Comparison of ENCODE assay signal across 20 cellular contexts in the genomic region with DNA sequence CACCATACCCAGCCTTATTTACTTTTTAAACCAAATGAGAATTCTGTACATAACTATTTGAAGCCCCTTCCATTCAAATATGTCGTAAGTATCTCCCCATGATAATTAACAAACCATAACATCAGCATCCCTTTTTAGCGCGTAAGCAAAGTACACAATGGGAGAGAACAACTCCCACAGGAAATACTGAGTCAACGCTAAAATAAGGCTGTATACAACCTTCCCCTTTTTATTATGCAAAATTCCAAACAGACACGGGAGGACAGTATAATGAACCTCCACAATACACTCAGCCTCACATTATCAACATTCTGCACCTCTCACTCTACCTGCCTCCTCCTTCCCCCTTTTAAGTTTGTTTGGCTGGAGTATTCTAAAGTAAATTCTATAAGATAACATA.
DNase-seq lines count a peak whose midpoint lies in the region; ATAC-seq and TF ChIP-seq lines count a peak whose summit lies in the region.
"Had no signal": no experiment of that assay in that cellular context is flagged by ENCODE, and none has a peak within 500 bp of the region (broad histone marks: within the 10 kb centered on the region; RNA-seq: fewer than 3 reads in every experiment).

No MANE protein-coding gene starts in this region.

- no peaks in the 10 kb centered on the region for H3F3A ChIP-seq in PC-9 (ENCODE audit: insufficient read depth, low read depth)

- CTCF ChIA-PET in activated CD4-positive, alpha-beta T cell treated with anti-CD3 and anti-CD28 coated beads for 36 hours (lab: Charles Lee) = interaction anchor here (0.7 kb wide), 1 partner anchor 57 kb away, joined by 3 read pairs; no protein-coding TSS in a partner anchor
- CTCF ChIA-PET in activated B cell treated with CpG ODN at 0.5 μM for 24 hours (lab: Charles Lee) (no interaction called here), PC-9 (lab: Charles Lee) (no interaction called here)

- H3K4me2 ChIP-seq in PC-9 = no peak overlapping the region

- H3K9me3 Mint-ChIP-seq in activated CD4-positive, alpha-beta T cell treated with anti-CD3 and anti-CD28 coated beads for 36 hours (ENCODE audit: low read depth) = no peaks in the 10 kb centered on the region
- H3K9me3 Mint-ChIP-seq in IgD-negative memory B cell = no peaks in the 10 kb centered on the region
- no peaks in the 10 kb centered on the region for H3K9me3 Mint-ChIP-seq in activated B cell treated with CpG ODN at 0.5 μM for 24 hours
- no peaks in the 10 kb centered on the region for H3K9me3 Mint-ChIP-seq in stimulated activated effector memory CD8-positive, alpha-beta T cell treated with anti-CD3 and anti-CD28 coated beads, Interleukin-12 subunit alpha, Interleukin-12 subunit beta, amount 100 ng/mL, for 72 hours

- H3K4me1 Mint-ChIP-seq in activated CD4-positive, alpha-beta T cell treated with anti-CD3 and anti-CD28 coated beads for 36 hours = peaks cover 37% of the 10 kb centered on the region
- H3K4me1 Mint-ChIP-seq in IgD-negative memory B cell (peaks cover 42 to 47% (median 42%) of the 10 kb centered on the region in 3 donors), activated B cell treated with CpG ODN at 0.5 μM for 24 hours (peaks cover 61% of the 10 kb centered on the region)
- peaks cover 53% of the 10 kb centered on the region for H3K4me1 Mint-ChIP-seq in stimulated activated effector memory CD8-positive, alpha-beta T cell treated with anti-CD3 and anti-CD28 coated beads, Interleukin-12 subunit alpha, Interleukin-12 subunit beta, amount 100 ng/mL, for 72 hours

- H2AFZ ChIP-seq in PC-9 = no peak overlapping the region

- no peak overlapping the region for H3K4me3 ChIP-seq in PC-9
- H3K4me3 ChIP-seq: body of pancreas, ovary, right atrium auricular region had no signal

- POLR2A ChIA-PET in activated CD4-positive, alpha-beta T cell treated with anti-CD3 and anti-CD28 coated beads for 36 hours (lab: Charles Lee) = no interaction called here
- POLR2A ChIA-PET in activated B cell treated with CpG ODN at 0.5 μM for 24 hours (lab: Charles Lee) = interaction anchor here (0.8 kb wide), 1 partner anchor 200 kb away, joined by 5 read pairs; no protein-coding TSS in a partner anchor
- POLR2A ChIA-PET in PC-9 (lab: Charles Lee; ENCODE audit: unreplicated experiment) = no interaction called here

- no peaks in the 10 kb centered on the region for H3K79me2 ChIP-seq in PC-9 (ENCODE audit: low read depth)

- no peak overlapping the region for H3K27ac ChIP-seq in PC-9
- H3K27ac ChIP-seq: body of pancreas, ovary, right atrium auricular region had no signal

- H3K36me3 ChIP-seq in PC-9 (ENCODE audit: low read depth) = no peaks in the 10 kb centered on the region
- H3K36me3 ChIP-seq: ovary, right atrium auricular region had no signal

- no peak for DNase-seq in activated CD4-positive, alpha-beta T cell treated with anti-CD3 and anti-CD28 coated beads for 36 hours
- no peak for DNase-seq in activated CD4-positive, alpha-beta T cell treated with anti-CD3 and anti-CD28 coated beads for 4 hours
- DNase-seq in activated B cell treated with CpG ODN at 0.5 μM for 24 hours (no peak), PC-9 (no peak), mesenteric fat pad (ENCODE audit: low spot score) (no peak)
- no peak for DNase-seq in stimulated activated effector memory CD8-positive, alpha-beta T cell treated with anti-CD3 and anti-CD28 coated beads, Interleukin-12 subunit alpha, Interleukin-12 subunit beta, amount 100 ng/mL, for 72 hours (ENCODE audit: low spot score in 2 of 2)
- DNase-seq: activated CD4-positive, alpha-beta T cell treated with anti-CD3 and anti-CD28 coated beads, Interleukin-2, amount 50 U/mL, for 4 hours; body of pancreas; DMS79 treated with DMSO at 0.1 percent for 48 hours; KG1; kidney glomerular epithelial cell; mammary epithelial cell; NCI-H1048; NCI-H2029 treated with DMSO at 0.1 percent for 48 hours; NCI-H510A; ovary; stimulated activated CD8-positive, alpha-beta memory T cell treated with anti-CD3 and anti-CD28 coated beads, Interleukin-4, amount 100 ng/mL, for 48 hours had no signal

- no peaks in the 10 kb centered on the region for H3K9me3 ChIP-seq in PC-9 (ENCODE audit: insufficient read depth, low read depth)
- H3K9me3 ChIP-seq: body of pancreas, ovary, right atrium auricular region had no signal

- H3K4me1 ChIP-seq in PC-9 (replicated peaks; ENCODE audit: insufficient read depth) = no peaks in the 10 kb centered on the region
- H3K4me1 ChIP-seq: right atrium auricular region had no signal

- intact Hi-C loops in activated CD4-positive, alpha-beta T cell treated with anti-CD3 and anti-CD28 coated beads for 36 hours (cut with DNase I, micrococcal nuclease) = no loop called here
- intact Hi-C loops in activated B cell treated with CpG ODN at 0.5 μM for 24 hours (cut with micrococcal nuclease) = no loop called here
- intact Hi-C loops in PC-9 (cut with micrococcal nuclease; ENCODE audit: unreplicated experiment) = no loop called here

- no peaks in the 10 kb centered on the region for H4K20me1 ChIP-seq in PC-9 (ENCODE audit: insufficient read depth)

- peaks cover 19% of the 10 kb centered on the region for H3K36me3 Mint-ChIP-seq in activated CD4-positive, alpha-beta T cell treated with anti-CD3 and anti-CD28 coated beads for 36 hours (ENCODE audit: low read depth)
- H3K36me3 Mint-ChIP-seq in IgD-negative memory B cell = peaks cover 7% of the 10 kb centered on the region
- H3K36me3 Mint-ChIP-seq in activated B cell treated with CpG ODN at 0.5 μM for 24 hours (ENCODE audit: low read depth) = peaks cover 61% of the 10 kb centered on the region
- H3K36me3 Mint-ChIP-seq in stimulated activated effector memory CD8-positive, alpha-beta T cell treated with anti-CD3 and anti-CD28 coated beads, Interleukin-12 subunit alpha, Interleukin-12 subunit beta, amount 100 ng/mL, for 72 hours = peaks cover 81% of the 10 kb centered on the region

- BruUV-seq in PC-9 (replicated peaks; lab: Mats Ljungman, UMichigan) = no TSS peak

- ATAC-seq in activated CD4-positive, alpha-beta T cell treated with anti-CD3 and anti-CD28 coated beads for 36 hours = no peak
- ATAC-seq in activated B cell treated with CpG ODN at 0.5 μM for 24 hours (ENCODE audit: low read depth) (no peak), GM18502 (IDR thresholded peaks at IDR 0.05; ENCODE audit: poor library complexity, unreplicated experiment) (no peak)
- no peak for ATAC-seq in stimulated activated effector memory CD8-positive, alpha-beta T cell treated with anti-CD3 and anti-CD28 coated beads, Interleukin-12 subunit alpha, Interleukin-12 subunit beta, amount 100 ng/mL, for 72 hours
- ATAC-seq: body of pancreas had no signal

- H3K27me3 Mint-ChIP-seq in activated CD4-positive, alpha-beta T cell treated with anti-CD3 and anti-CD28 coated beads for 36 hours = no peaks in the 10 kb centered on the region
- H3K27me3 Mint-ChIP-seq in IgD-negative memory B cell (no peaks in the 10 kb centered on the region), activated B cell treated with CpG ODN at 0.5 μM for 24 hours (no peaks in the 10 kb centered on the region)

- no peaks in the 10 kb centered on the region for H3K9me2 ChIP-seq in PC-9 (ENCODE audit: insufficient read depth)

- TF ChIP-seq CTCF in activated B cell treated with CpG ODN at 0.5 μM for 24 hours (IDR thresholded peaks at IDR 0.05) (no peak), PC-9 (conservative IDR thresholded peaks at IDR 0.05) (no peak)

- H3K27ac Mint-ChIP-seq in activated CD4-positive, alpha-beta T cell treated with anti-CD3 and anti-CD28 coated beads for 36 hours = peak overlapping the region; percentile 53
- H3K27ac Mint-ChIP-seq in IgD-negative memory B cell (peak overlapping the region in 2 of 3 donors; percentile 5 to 78), activated B cell treated with CpG ODN at 0.5 μM for 24 hours (peak overlapping the region; percentile 13)
- peak overlapping the region; percentile 46 for H3K27ac Mint-ChIP-seq in stimulated activated effector memory CD8-positive, alpha-beta T cell treated with anti-CD3 and anti-CD28 coated beads, Interleukin-12 subunit alpha, Interleukin-12 subunit beta, amount 100 ng/mL, for 72 hours

- no peaks in the 10 kb centered on the region for H3K27me3 ChIP-seq in PC-9 (ENCODE audit: insufficient read depth, low read depth)
- H3K27me3 ChIP-seq: body of pancreas, ovary, right atrium auricular region had no signal

- no peak overlapping the region for H3K4me3 Mint-ChIP-seq in activated CD4-positive, alpha-beta T cell treated with anti-CD3 and anti-CD28 coated beads for 36 hours
- H3K4me3 Mint-ChIP-seq in IgD-negative memory B cell (no peak overlapping the region), activated B cell treated with CpG ODN at 0.5 μM for 24 hours (no peak overlapping the region)
- no peak overlapping the region for H3K4me3 Mint-ChIP-seq in stimulated activated effector memory CD8-positive, alpha-beta T cell treated with anti-CD3 and anti-CD28 coated beads, Interleukin-12 subunit alpha, Interleukin-12 subunit beta, amount 100 ng/mL, for 72 hours
